Comparison of ENCODE assay signal across 21 cellular contexts in the genomic region with DNA sequence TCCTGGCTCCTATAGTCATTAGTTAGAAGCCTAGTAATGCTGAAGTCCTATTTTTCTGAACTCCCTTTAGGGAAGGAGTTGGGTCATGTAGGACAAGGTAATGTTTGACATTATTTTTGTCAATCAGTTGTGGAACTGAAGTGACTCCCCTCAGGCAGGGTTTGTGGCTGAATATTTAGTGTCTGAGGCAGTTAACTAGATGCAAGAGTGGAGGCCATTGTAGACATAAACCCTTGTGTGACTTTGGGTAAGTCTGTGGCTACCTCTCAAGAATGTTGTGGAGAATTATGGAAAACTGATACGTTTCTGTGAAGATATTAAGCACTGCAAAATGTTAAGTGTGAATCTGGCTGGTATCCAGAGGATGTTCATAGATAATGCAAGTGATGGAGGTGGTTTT. TPM values are rescaled to one million over a fixed set of nuclear protein-coding genes. Genes with fewer than 3 reads are reported as not detected.
DNase-seq lines count a peak whose midpoint lies in the region; ATAC-seq, FAIRE-seq and TF ChIP-seq lines count a peak whose summit lies in the region.
"Had no signal": no experiment of that assay in that cellular context is flagged by ENCODE, and none has a peak within 500 bp of the region (broad histone marks: within the 10 kb centered on the region; RNA-seq: fewer than 3 reads in every experiment).

No MANE protein-coding gene starts in this region.

- no peak overlapping the region for H3K18ac ChIP-seq in mesenchymal stem cell (ENCODE audit: low read depth in 1 of 2, low read length in 2 of 2)

- H2BK120ac ChIP-seq in mesenchymal stem cell (ENCODE audit: low read depth, low read length) = no peak overlapping the region

- CTCF ChIA-PET in A549 (lab: Yijun Ruan, JAX) = interaction anchor here (1.3 to 10.8 kb wide), 3 partner anchors 17 to 234 kb away, joined by 4 to 87 read pairs (median 7); no protein-coding TSS in a partner anchor
- CTCF ChIA-PET in PC-9 (lab: Charles Lee) = interaction anchor here (0.5 kb wide), 1 partner anchor 70 kb away, joined by 3 read pairs; no protein-coding TSS in a partner anchor

- intact Hi-C loops in PC-9 (cut with micrococcal nuclease; ENCODE audit: unreplicated experiment) = loop anchor here (2.0 kb wide), 1 partner anchor 203 kb away; no protein-coding TSS in a partner anchor

- H2BK12ac ChIP-seq in mesenchymal stem cell (ENCODE audit: low read length in 2 of 2) = no peak overlapping the region

- H2AK5ac ChIP-seq in mesenchymal stem cell (ENCODE audit: low read length, severe bottlenecking) = peak overlapping the region; percentile 83

- H3F3A ChIP-seq in PC-9 (ENCODE audit: insufficient read depth, low read depth) = peaks cover 36% of the 10 kb centered on the region

- WGBS in A549 (ENCODE audit: missing lambda C conversion rate) = 23% methylated on average over 1 of the region's 1 CpG
- 82% methylated on average over 1 of the region's 1 CpG for WGBS in mesenchymal stem cell

- in situ Hi-C loops in GM13976 (cut with MboI; ENCODE audit: low sequenced_read_pairs, unreplicated experiment) = no loop called here

- H3K79me1 ChIP-seq in mesenchymal stem cell (replicated peaks; ENCODE audit: low read length, poor library complexity, severe bottlenecking) = no peaks in the 10 kb centered on the region

- H4K20me1 ChIP-seq in PC-9 (ENCODE audit: insufficient read depth) = no peaks in the 10 kb centered on the region

- H3K23ac ChIP-seq in mesenchymal stem cell (ENCODE audit: low read length in 2 of 2) = no peak overlapping the region

- TF ChIP-seq CTCF in A549 (IDR thresholded peaks at IDR 0.05) = no peak
- no peak for TF ChIP-seq CTCF in PC-9 (conservative IDR thresholded peaks at IDR 0.05)
- TF ChIP-seq CTCF in foreskin keratinocyte (conservative IDR thresholded peaks at IDR 0.05) = no peak
- TF ChIP-seq CTCF in GM13976 (IDR thresholded peaks at IDR 0.05; ENCODE audit: borderline replicate concordance, control extremely low read depth, extremely low read depth, insufficient read depth, missing control alignments) = no peak

- H3K27me3 ChIP-seq in PC-9 (ENCODE audit: insufficient read depth, low read depth) (no peaks in the 10 kb centered on the region), foreskin keratinocyte (no peaks in the 10 kb centered on the region), mesenchymal stem cell (ENCODE audit: control insufficient read depth in 1 of 2, insufficient read depth in 1 of 2, low read length in 2 of 2) (no peaks in the 10 kb centered on the region)
- H3K27me3 ChIP-seq: gastrocnemius medialis, uterus had no signal

- no peak overlapping the region for H2BK15ac ChIP-seq in mesenchymal stem cell (ENCODE audit: low read depth, poor library complexity, severe bottlenecking)

- H3K9me3 ChIP-seq in A549 (no peaks in the 10 kb centered on the region), PC-9 (ENCODE audit: insufficient read depth, low read depth) (no peaks in the 10 kb centered on the region), mesenchymal stem cell (ENCODE audit: control insufficient read depth, low read length) (no peaks in the 10 kb centered on the region)
- H3K9me3 ChIP-seq: gastrocnemius medialis, uterus had no signal

- H3K27ac ChIP-seq in A549 = peak overlapping the region; percentile 76 to 90
- H3K27ac ChIP-seq in PC-9 = peak overlapping the region; percentile 91
- H3K27ac ChIP-seq in foreskin keratinocyte = peak overlapping the region; percentile 27
- peak overlapping the region; percentile 67 for H3K27ac ChIP-seq in mesenchymal stem cell (ENCODE audit: low read length, poor library complexity, severe bottlenecking)
- H3K27ac ChIP-seq: C4-2B, gastrocnemius medialis, uterus had no signal

- H3K36me3 ChIP-seq in PC-9 (ENCODE audit: low read depth) (no peaks in the 10 kb centered on the region), mesenchymal stem cell (ENCODE audit: control insufficient read depth in 1 of 2, insufficient read depth in 2 of 2, low read depth in 1 of 2, low read length in 2 of 2) (no peaks in the 10 kb centered on the region)
- H3K36me3 ChIP-seq: gastrocnemius medialis, uterus had no signal

- H3K4me2 ChIP-seq in A549 = peak overlapping the region; percentile 84
- H3K4me2 ChIP-seq in PC-9 = 0 out of 2 replicates have a peak overlapping the region, but pooled peaks have one; percentile 67
- H3K4me2 ChIP-seq in mesenchymal stem cell (ENCODE audit: low read length, poor library complexity, severe bottlenecking) = no peak overlapping the region

- no peak overlapping the region for H4K91ac ChIP-seq in mesenchymal stem cell (ENCODE audit: low read length)

- no peak for TF ChIP-seq POLR2A in A549 (IDR thresholded peaks at IDR 0.05; ENCODE audit: low read length)

- ATAC-seq in A549 = no peak
- ATAC-seq in foreskin keratinocyte = no peak
- no peak for ATAC-seq in HG03135 (IDR thresholded peaks at IDR 0.05; ENCODE audit: unreplicated experiment)
- ATAC-seq in HG03432 (IDR thresholded peaks at IDR 0.05; ENCODE audit: unreplicated experiment) = no peak
- ATAC-seq: activated T-helper 17 cell treated with anti-CD3 and anti-CD28 coated beads, Interleukin-2, amount 50 U/mL, for 72 hours; gastrocnemius medialis; Right ventricle myocardium inferior had no signal

- no peak overlapping the region for H2BK5ac ChIP-seq in mesenchymal stem cell (ENCODE audit: low read depth, low read length, poor library complexity, severe bottlenecking)

- no peak for TF ChIP-seq RAD21 in A549 (conservative IDR thresholded peaks at IDR 0.05 in 1 of 2, IDR thresholded peaks at IDR 0.05 in 1 of 2)

- no peak for TF ChIP-seq EP300 in A549 (IDR thresholded peaks at IDR 0.05)

- H3K14ac ChIP-seq in mesenchymal stem cell (ENCODE audit: low read length in 2 of 2) = no peak overlapping the region

- no peak overlapping the region for H4K8ac ChIP-seq in mesenchymal stem cell (ENCODE audit: low read length)

- H3K4me3 ChIP-seq in A549 (peak overlapping the region; percentile 34; the same call in 2 of the 3 replicates), PC-9 (no peak overlapping the region), mesenchymal stem cell (ENCODE audit: insufficient read depth in 1 of 2, low read depth in 1 of 2, low read length in 2 of 2) (no peak overlapping the region)
- H3K4me3 ChIP-seq: gastrocnemius medialis, uterus had no signal

- H3K9me2 ChIP-seq in PC-9 (ENCODE audit: insufficient read depth) = no peaks in the 10 kb centered on the region

- H3K79me2 ChIP-seq in PC-9 (ENCODE audit: low read depth) = no peaks in the 10 kb centered on the region

- H3K9ac ChIP-seq in mesenchymal stem cell (ENCODE audit: low read length) = no peak overlapping the region

- BruUV-seq in PC-9 (replicated peaks; lab: Mats Ljungman, UMichigan) = no TSS peak

- H2AFZ ChIP-seq in PC-9 = no peak overlapping the region
- no peak overlapping the region for H2AFZ ChIP-seq in mesenchymal stem cell (ENCODE audit: low read depth, low read length)

- DNase-seq in A549 (ENCODE audit: low read depth in 1 of 2, low spot score in 1 of 2) = no peak
- no peak for DNase-seq in PC-9
- no peak for DNase-seq in foreskin keratinocyte
- DNase-seq in mesenchymal stem cell = no peak
- DNase-seq in nucleus accumbens (lab: John Stamatoyannopoulos, UW) = no peak
- DNase-seq in GM13976 (ENCODE audit: low spot score) = no peak
- DNase-seq: activated CD4-positive, alpha-beta T cell treated with anti-CD3 and anti-CD28 coated beads for 4 hours; erythroblast; gastrocnemius medialis; GDM1; left colon; NCI-H1417 treated with DMSO at 0.1 percent for 48 hours; NCI-H2171; stimulated activated CD8-positive, alpha-beta memory T cell treated with anti-CD3 and anti-CD28 coated beads, Interleukin-4, amount 100 ng/mL, for 48 hours; uterus had no signal

- H3K4me1 ChIP-seq in A549 (peaks cover 87% of the 10 kb centered on the region), PC-9 (replicated peaks; ENCODE audit: insufficient read depth) (peaks cover 72% of the 10 kb centered on the region), foreskin keratinocyte (peaks cover 50% of the 10 kb centered on the region), mesenchymal stem cell (ENCODE audit: control insufficient read depth, insufficient read depth, low read depth, low read length) (peaks cover 9% of the 10 kb centered on the region)

- peak overlapping the region in 1 of 2 experiments; percentile 15 for H3K4ac ChIP-seq in mesenchymal stem cell (ENCODE audit: low read depth in 1 of 2, low read length in 2 of 2)

- POLR2A ChIA-PET in A549 (lab: Yijun Ruan, JAX) (interaction anchor here (2.1 kb wide), 1 partner anchor 126 kb away, joined by 12 read pairs; the partner anchor contains the start of gene PHLDB2), PC-9 (lab: Charles Lee; ENCODE audit: unreplicated experiment) (no interaction called here)

- FAIRE-seq in A549 (lab: Jason Lieb, UNC) = peak; percentile 73
- FAIRE-seq: TTC549 had no signal

TF ChIP-seq in A549, 52 proteins besides CTCF, POLR2A, EP300 and RAD21:
- no peak for TF ChIP-seq EHMT2 (IDR thresholded peaks at IDR 0.05; ENCODE audit: low read depth)
- TF ChIP-seq MAFK (IDR thresholded peaks at IDR 0.05; ENCODE audit: partially characterized antibody) = no peak

RNA-seq across cellular contexts. Expression of gene PLCXD2, which starts 59.4 kb away (rescaled TPM):
- polyA plus RNA-seq in A549 (2011; rRNA removed) = 14.3 and 15.2 TPM in 2 replicates
- polyA plus RNA-seq in A549 (2012; cell fraction: cytosol; rRNA removed) = 7.9 and 9.2 TPM in 2 replicates
- 3.9 and 5.4 TPM in 2 replicates for polyA plus RNA-seq in A549 (2012; cell fraction: nucleus; rRNA removed)
- 19.2 to 23.1 TPM (median 19.9 TPM) in 3 replicates for polyA plus RNA-seq in A549 (2017; fragmentation: RNase III; extraction: RNeasy Plus Mini Kit Qiagen cat#74134 plus additional on column Dnase treatment)
- 21.7 and 23.1 TPM in 2 replicates for polyA minus RNA-seq in A549 (2011; rRNA and poly(A)+ RNA removed)
- 14.5 and 16.3 TPM in 2 replicates for total RNA-seq in PC-9 (2021)
- total RNA-seq in foreskin keratinocyte = 4.8 and 5.1 TPM in 2 replicates
- 1.9 TPM in 2 replicates for polyA plus RNA-seq in foreskin keratinocyte
- polyA plus RNA-seq in mesenchymal stem cell (2013, experiment 1 of 2) = 0.83 TPM
- 0.84 TPM for polyA plus RNA-seq in mesenchymal stem cell (2013, experiment 2 of 2)

Comparison
In these comparisons a context has a peak if more than half of its experiments do, and no peak if none do; other contexts are left out.
1. H3K27ac ChIP-seq: peak in every context shown above with its lines; median percentile 91 in PC-9; 83 in A549; 67 in mesenchymal stem cell; 27 in foreskin keratinocyte.